ENCODE assay signal across 19 cellular contexts in the genomic region with DNA sequence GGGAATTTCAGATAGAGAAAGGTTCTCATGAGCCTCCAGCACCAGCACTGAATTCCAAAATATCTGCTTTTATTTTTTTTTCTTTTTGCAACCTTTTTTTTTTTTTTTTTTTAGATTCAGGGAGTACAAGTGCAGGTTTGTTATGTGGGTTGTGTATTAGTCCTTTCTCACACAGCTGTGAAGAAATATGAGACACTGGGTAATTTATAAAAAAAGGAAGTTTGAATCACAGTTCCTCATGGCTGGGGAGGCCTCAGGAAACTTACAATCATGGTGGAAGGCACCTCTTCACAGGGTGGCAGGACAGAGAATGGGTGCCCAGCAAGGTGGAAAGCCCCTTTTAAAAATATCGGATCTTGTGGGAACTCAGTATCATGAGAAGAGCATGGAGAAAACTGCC. TPM values are rescaled to one million over a fixed set of nuclear protein-coding genes. Genes with fewer than 3 reads are reported as not detected.
A peak's percentile ranks its signal among the peaks of the same experiment; 100 is the strongest.
DNase-seq lines count a peak whose midpoint lies in the region; ATAC-seq and TF ChIP-seq lines count a peak whose summit lies in the region.
"Had no signal": no experiment of that assay in that cellular context is flagged by ENCODE, and none has a peak within 500 bp of the region (broad histone marks: within the 10 kb centered on the region; RNA-seq: fewer than 3 reads in every experiment).

No MANE protein-coding gene starts in this region.

- H3K4me3 Mint-ChIP-seq in activated B cell treated with CpG ODN at 0.5 μM for 24 hours = no peak overlapping the region
- H3K4me3 Mint-ChIP-seq in natural killer cell treated with Interleukin-12 subunit alpha and Interleukin-12 subunit beta and Interleukin-15 and Interleukin-18, amount 100 ng/mL, for 72 hours = no peak overlapping the region
- H3K4me3 Mint-ChIP-seq: GM23338 had no signal

- no peaks in the 10 kb centered on the region for H3K27me3 ChIP-seq in DND-41 (ENCODE audit: insufficient read depth, low read length, poor library complexity)
- H3K27me3 ChIP-seq: BE2C, testis had no signal

- peak overlapping the region; percentile 72 for H3K4me2 ChIP-seq in DND-41 (ENCODE audit: insufficient read depth, low read length)
- H3K4me2 ChIP-seq: GM23338 had no signal

- no peaks in the 10 kb centered on the region for H3K9me3 ChIP-seq in DND-41 (ENCODE audit: insufficient read depth, low read length, severe bottlenecking)
- H3K9me3 ChIP-seq: BE2C, testis had no signal

- 0 out of 2 replicates have a peak overlapping the region, but pooled peaks have one; percentile 64 for H2AFZ ChIP-seq in DND-41 (ENCODE audit: low read depth, low read length)
- H2AFZ ChIP-seq: GM23338 had no signal

- H3K36me3 Mint-ChIP-seq in activated B cell treated with CpG ODN at 0.5 μM for 24 hours (ENCODE audit: low read depth) = peaks cover 2% of the 10 kb centered on the region
- no peaks in the 10 kb centered on the region for H3K36me3 Mint-ChIP-seq in natural killer cell treated with Interleukin-12 subunit alpha and Interleukin-12 subunit beta and Interleukin-15 and Interleukin-18, amount 100 ng/mL, for 72 hours

- CTCF ChIA-PET in activated B cell treated with CpG ODN at 0.5 μM for 24 hours (lab: Charles Lee) = no interaction called here

- peaks cover 6% of the 10 kb centered on the region for H3K36me3 ChIP-seq in DND-41 (ENCODE audit: insufficient read depth, low read length)
- H3K36me3 ChIP-seq: BE2C had no signal

- H3K9me3 Mint-ChIP-seq in activated B cell treated with CpG ODN at 0.5 μM for 24 hours = no peaks in the 10 kb centered on the region
- no peaks in the 10 kb centered on the region for H3K9me3 Mint-ChIP-seq in natural killer cell treated with Interleukin-12 subunit alpha and Interleukin-12 subunit beta and Interleukin-15 and Interleukin-18, amount 100 ng/mL, for 72 hours
- H3K9me3 Mint-ChIP-seq: activated naive CD4-positive, alpha-beta T cell treated with anti-CD3 and anti-CD28 coated beads for 36 hours had no signal

- no peaks in the 10 kb centered on the region for H3K79me2 ChIP-seq in DND-41 (ENCODE audit: insufficient read depth, low read length)

- peak overlapping the region; percentile 52; the same call in 1 of the 2 replicates for H3K9ac ChIP-seq in DND-41 (ENCODE audit: low read depth, low read length)

- DNase-seq in DND-41 (no peak), activated B cell treated with CpG ODN at 0.5 μM for 24 hours (no peak), HuH-7.5 (ENCODE audit: low spot score) (no peak)
- DNase-seq in natural killer cell treated with Interleukin-12 subunit alpha and Interleukin-12 subunit beta and Interleukin-15 and Interleukin-18, amount 100 ng/mL, for 72 hours (ENCODE audit: low spot score) = no peak
- no peak for DNase-seq in activated naive CD4-positive, alpha-beta T cell (lab: John Stamatoyannopoulos, UW)
- DNase-seq: activated CD4-positive, alpha-beta T cell treated with anti-CD3 and anti-CD28 coated beads for 36 hours; activated CD8-positive, alpha-beta memory T cell treated with anti-CD3 and anti-CD28 coated beads, Interleukin-2, amount 50 U/mL, for 48 hours; activated naive CD4-positive, alpha-beta T cell treated with anti-CD3 and anti-CD28 coated beads for 36 hours; BE2C; DMS53; head of caudate nucleus; NCI-H1694; NCI-H226; stimulated activated CD4-positive, alpha-beta T cell treated with anti-CD3 and anti-CD28 coated beads, Interleukin-4, amount 100 ng/mL, for 4 hours; testis had no signal

- TF ChIP-seq CTCF in DND-41 (IDR thresholded peaks at IDR 0.05; ENCODE audit: borderline replicate concordance, extremely low read depth, low read length, poor library complexity, severe bottlenecking) (no peak), activated B cell treated with CpG ODN at 0.5 μM for 24 hours (IDR thresholded peaks at IDR 0.05) (no peak)

- no peaks in the 10 kb centered on the region for H3K27me3 Mint-ChIP-seq in activated B cell treated with CpG ODN at 0.5 μM for 24 hours
- H3K27me3 Mint-ChIP-seq in natural killer cell treated with Interleukin-12 subunit alpha and Interleukin-12 subunit beta and Interleukin-15 and Interleukin-18, amount 100 ng/mL, for 72 hours = no peaks in the 10 kb centered on the region
- H3K27me3 Mint-ChIP-seq: activated CD4-positive, alpha-beta T cell treated with anti-CD3 and anti-CD28 coated beads for 36 hours had no signal

- H3K4me1 Mint-ChIP-seq in activated B cell treated with CpG ODN at 0.5 μM for 24 hours = peaks cover 24% of the 10 kb centered on the region
- peaks cover 13 to 25% of the 10 kb centered on the region in 2 donors for H3K4me1 Mint-ChIP-seq in natural killer cell treated with Interleukin-12 subunit alpha and Interleukin-12 subunit beta and Interleukin-15 and Interleukin-18, amount 100 ng/mL, for 72 hours (ENCODE audit: low read depth in 2 of 2)

- H3K4me3 ChIP-seq in DND-41 (ENCODE audit: low read depth in 1 of 2, low read length in 2 of 2) = no peak overlapping the region
- H3K4me3 ChIP-seq: GM23338 had no signal

- ATAC-seq in DND-41 (ENCODE audit: insufficient read depth, low read depth) = no peak
- peak; percentile 29 for ATAC-seq in GM21723 (IDR thresholded peaks at IDR 0.05; ENCODE audit: unreplicated experiment)
- ATAC-seq in activated B cell treated with CpG ODN at 0.5 μM for 24 hours (ENCODE audit: low read depth) = peak; percentile 49
- ATAC-seq in natural killer cell treated with Interleukin-12 subunit alpha and Interleukin-12 subunit beta and Interleukin-15 and Interleukin-18, amount 100 ng/mL, for 72 hours = no peak
- no peak for ATAC-seq in GM21423 (IDR thresholded peaks at IDR 0.05; ENCODE audit: unreplicated experiment)
- no peak for ATAC-seq in GM18519 (IDR thresholded peaks at IDR 0.05; ENCODE audit: low FRiP score, unreplicated experiment)
- ATAC-seq: GM23338 had no signal

- no peak overlapping the region for H3K27ac Mint-ChIP-seq in activated B cell treated with CpG ODN at 0.5 μM for 24 hours
- peak overlapping the region; percentile 72 to 84 for H3K27ac Mint-ChIP-seq in natural killer cell treated with Interleukin-12 subunit alpha and Interleukin-12 subunit beta and Interleukin-15 and Interleukin-18, amount 100 ng/mL, for 72 hours
- H3K27ac Mint-ChIP-seq: GM23338 had no signal

- H4K20me1 ChIP-seq in DND-41 (ENCODE audit: insufficient read depth, low read length) = no peaks in the 10 kb centered on the region

- peaks cover 24% of the 10 kb centered on the region for H3K4me1 ChIP-seq in DND-41 (ENCODE audit: insufficient read depth, low read length)
- H3K4me1 ChIP-seq: BE2C, testis had no signal

- POLR2A ChIA-PET in activated B cell treated with CpG ODN at 0.5 μM for 24 hours (lab: Charles Lee) = no interaction called here

- intact Hi-C loops in activated B cell treated with CpG ODN at 0.5 μM for 24 hours (cut with micrococcal nuclease) = no loop called here

- H3K27ac ChIP-seq in DND-41 (ENCODE audit: low read length) = peak overlapping the region; percentile 73; the same call in 1 of the 2 replicates

RNA-seq across cellular contexts. Expression of a gene that starts 7.9 kb away (rescaled TPM):
- 47.0 and 59.9 TPM in 2 replicates for total RNA-seq in activated B cell treated with CpG ODN at 0.5 μM for 24 hours
- total RNA-seq in natural killer cell treated with Interleukin-12 subunit alpha and Interleukin-12 subunit beta and Interleukin-15 and Interleukin-18, amount 100 ng/mL, for 72 hours = 10 to 100 TPM; 53.0 to 64.8 TPM

Comparison
In these comparisons a context has a peak if more than half of its experiments do, and no peak if none do; other contexts are left out.
1. ATAC-seq: peak in GM21723 (single experiment) and activated B cell treated with CpG ODN at 0.5 μM for 24 hours (single experiment); none in DND-41 (single experiment), natural killer cell treated with Interleukin-12 subunit alpha and Interleukin-12 subunit beta and Interleukin-15 and Interleukin-18, amount 100 ng/mL, for 72 hours (0 of 2), GM21423 (single experiment) and GM18519 (single experiment).